14 cellular contexts compared by ENCODE assay signal in the genomic region with DNA sequence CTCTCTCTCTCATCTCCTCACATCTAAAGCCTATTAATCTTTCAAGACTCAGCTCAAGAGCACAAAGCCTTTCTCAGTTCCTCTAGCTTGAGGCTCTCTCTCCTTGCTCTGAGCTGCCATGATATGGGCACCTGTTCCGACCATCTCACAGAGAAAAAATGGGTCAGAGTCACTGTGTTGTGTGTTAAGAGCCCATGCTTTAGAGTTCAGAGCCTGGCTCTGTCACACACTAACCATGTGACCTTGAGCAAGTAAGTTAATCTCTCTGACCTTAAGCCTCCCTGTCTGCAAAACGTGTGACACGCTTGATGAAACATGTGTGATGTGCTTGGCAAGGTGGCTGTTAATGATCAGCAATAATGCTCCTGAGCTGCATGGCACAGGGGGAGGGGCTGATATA.
DNase-seq lines count a peak whose midpoint lies in the region; ATAC-seq and TF ChIP-seq lines count a peak whose summit lies in the region.
"Had no signal": no experiment of that assay in that cellular context is flagged by ENCODE, and none has a peak within 500 bp of the region (broad histone marks: within the 10 kb centered on the region; RNA-seq: fewer than 3 reads in every experiment).

No MANE protein-coding gene starts in this region.

- H3K4me3 ChIP-seq in left ventricle myocardium inferior (no peak overlapping the region), ovary (no peak overlapping the region)
- H3K4me3 ChIP-seq: A549 had no signal

- no peaks in the 10 kb centered on the region for H3K36me3 Mint-ChIP-seq in activated B cell treated with CpG ODN at 0.5 μM for 24 hours (ENCODE audit: low read depth)
- H3K36me3 Mint-ChIP-seq in stimulated activated memory B cell treated with anti-CD40 and anti-IgM and Interleukin-4, amounts not matched to agents 10 μg/mL and 1 μg/mL and 100 μg/mL, for 72 hours: peaks cover 6% of the 10 kb centered on the region
- H3K36me3 Mint-ChIP-seq: activated naive CD8-positive, alpha-beta T cell treated with anti-CD3 and anti-CD28 coated beads, Interleukin-2, amount 10 ng/mL, durations not matched to agents 7 days and 5 days had no signal

- no peaks in the 10 kb centered on the region for H3K27me3 ChIP-seq in left ventricle myocardium inferior (ENCODE audit: low read depth)
- no peaks in the 10 kb centered on the region for H3K27me3 ChIP-seq in ovary

- H3K9me3 Mint-ChIP-seq in activated B cell treated with CpG ODN at 0.5 μM for 24 hours: no peaks in the 10 kb centered on the region
- H3K9me3 Mint-ChIP-seq in stimulated activated memory B cell treated with anti-CD40 and anti-IgM and Interleukin-4, amounts not matched to agents 10 μg/mL and 1 μg/mL and 100 μg/mL, for 72 hours: peaks cover 3% of the 10 kb centered on the region
- H3K9me3 Mint-ChIP-seq: activated naive CD8-positive, alpha-beta T cell treated with anti-CD3 and anti-CD28 coated beads, Interleukin-2, amount 10 ng/mL, durations not matched to agents 7 days and 5 days; dendritic cell treated with granulocyte-macrophage colony-stimulating factor and Interleukin-4, amounts not matched to agents 40 ng/mL and 50 ng/mL, for 4 days had no signal

- POLR2A ChIA-PET in activated B cell treated with CpG ODN at 0.5 μM for 24 hours (lab: Charles Lee): interaction anchor here (0.7 to 4.9 kb wide), 14 partner anchors 11 to 970 kb away, joined by 3 to 56 read pairs (median 6); a partner anchor contains a TSS

- intact Hi-C loops in Right ventricle myocardium superior (cut with DNase I) (no loop called here), left ventricle myocardium inferior (cut with micrococcal nuclease) (no loop called here), activated B cell treated with CpG ODN at 0.5 μM for 24 hours (cut with micrococcal nuclease) (loop anchor here (1.0 to 2.0 kb wide), 2 partner anchors 14 to 37 kb away; no protein-coding TSS in a partner anchor), ovary (cut with DNase I) (no loop called here)

- H3K27me3 Mint-ChIP-seq in activated B cell treated with CpG ODN at 0.5 μM for 24 hours: no peaks in the 10 kb centered on the region
- no peaks in the 10 kb centered on the region for H3K27me3 Mint-ChIP-seq in stimulated activated memory B cell treated with anti-CD40 and anti-IgM and Interleukin-4, amounts not matched to agents 10 μg/mL and 1 μg/mL and 100 μg/mL, for 72 hours
- H3K27me3 Mint-ChIP-seq: T-helper 17 cell had no signal

- H3K27ac ChIP-seq in left ventricle myocardium inferior (replicated peaks) (no peak overlapping the region), ovary (no peak overlapping the region)
- H3K27ac ChIP-seq: A549 had no signal

- no peak for TF ChIP-seq EP300 in ovary (IDR thresholded peaks at IDR 0.05)

- TF ChIP-seq CTCF in left ventricle myocardium inferior (IDR thresholded peaks at IDR 0.05; ENCODE audit: borderline replicate concordance): no peak
- TF ChIP-seq CTCF in activated B cell treated with CpG ODN at 0.5 μM for 24 hours (IDR thresholded peaks at IDR 0.05): no peak
- no peak for TF ChIP-seq CTCF in ovary (IDR thresholded peaks at IDR 0.05)

- no peak for TF ChIP-seq POLR2A in ovary (IDR thresholded peaks at IDR 0.05)

- DNase-seq in Right ventricle myocardium superior: no peak
- no peak for DNase-seq in left ventricle myocardium inferior
- DNase-seq in activated B cell treated with CpG ODN at 0.5 μM for 24 hours: no peak
- no peak for DNase-seq in ovary
- no peak for DNase-seq in SHP77 (lab: John Stamatoyannopoulos, UW)
- DNase-seq: activated naive CD8-positive, alpha-beta T cell treated with anti-CD3 and anti-CD28 coated beads, Interleukin-2, amount 10 ng/mL, durations not matched to agents 7 days and 5 days; kidney; NCI-H187 treated with DMSO at 0.1 percent for 48 hours; T-helper 17 cell had no signal

- H3K4me1 Mint-ChIP-seq in activated B cell treated with CpG ODN at 0.5 μM for 24 hours: peaks cover 69% of the 10 kb centered on the region
- H3K4me1 Mint-ChIP-seq in stimulated activated memory B cell treated with anti-CD40 and anti-IgM and Interleukin-4, amounts not matched to agents 10 μg/mL and 1 μg/mL and 100 μg/mL, for 72 hours: peaks cover 55% of the 10 kb centered on the region

- H3K4me1 ChIP-seq in left ventricle myocardium inferior (peaks cover 66% of the 10 kb centered on the region), ovary (ENCODE audit: insufficient read depth) (no peaks in the 10 kb centered on the region)
- H3K4me1 ChIP-seq: A549 had no signal

- WGBS in ovary, 3 donors: 31 to 52% (median 41%) methylated on average over 3 of the region's 3 CpGs

- CTCF ChIA-PET in activated B cell treated with CpG ODN at 0.5 μM for 24 hours (lab: Charles Lee): interaction anchor here (0.8 to 2.0 kb wide), 5 partner anchors 37 to 313 kb away, joined by 3 to 5 read pairs (median 3); no protein-coding TSS in a partner anchor

- H3K4me3 Mint-ChIP-seq in activated B cell treated with CpG ODN at 0.5 μM for 24 hours: peak overlapping the region; percentile 33
- H3K4me3 Mint-ChIP-seq in stimulated activated memory B cell treated with anti-CD40 and anti-IgM and Interleukin-4, amounts not matched to agents 10 μg/mL and 1 μg/mL and 100 μg/mL, for 72 hours: no peak overlapping the region
- H3K4me3 Mint-ChIP-seq: activated naive CD8-positive, alpha-beta T cell treated with anti-CD3 and anti-CD28 coated beads, Interleukin-2, amount 10 ng/mL, durations not matched to agents 7 days and 5 days; dendritic cell treated with granulocyte-macrophage colony-stimulating factor and Interleukin-4, amounts not matched to agents 40 ng/mL and 50 ng/mL, for 4 days; T-helper 17 cell had no signal

- H3K36me3 ChIP-seq in left ventricle myocardium inferior (no peaks in the 10 kb centered on the region), ovary (no peaks in the 10 kb centered on the region)

- peak; percentile 66 for ATAC-seq in Right ventricle myocardium superior (ENCODE audit: poor library complexity)
- ATAC-seq in HG03139 (IDR thresholded peaks at IDR 0.05; ENCODE audit: unreplicated experiment): peak; percentile 36
- ATAC-seq in activated B cell treated with CpG ODN at 0.5 μM for 24 hours (ENCODE audit: low read depth): peak; percentile 56
- peak; percentile 46 for ATAC-seq in stimulated activated memory B cell treated with anti-CD40 and anti-IgM and Interleukin-4, amounts not matched to agents 10 μg/mL and 1 μg/mL and 100 μg/mL, for 72 hours
- ATAC-seq in HG03342 (IDR thresholded peaks at IDR 0.05; ENCODE audit: unreplicated experiment): no peak
- ATAC-seq: A549, T-helper 17 cell had no signal

- peak overlapping the region; percentile 82 for H3K27ac Mint-ChIP-seq in activated B cell treated with CpG ODN at 0.5 μM for 24 hours
- peak overlapping the region; percentile 70 for H3K27ac Mint-ChIP-seq in stimulated activated memory B cell treated with anti-CD40 and anti-IgM and Interleukin-4, amounts not matched to agents 10 μg/mL and 1 μg/mL and 100 μg/mL, for 72 hours
- H3K27ac Mint-ChIP-seq: activated naive CD8-positive, alpha-beta T cell treated with anti-CD3 and anti-CD28 coated beads, Interleukin-2, amount 10 ng/mL, durations not matched to agents 7 days and 5 days; dendritic cell treated with granulocyte-macrophage colony-stimulating factor and Interleukin-4, amounts not matched to agents 40 ng/mL and 50 ng/mL, for 4 days; T-helper 17 cell had no signal

- no peaks in the 10 kb centered on the region for H3K9me3 ChIP-seq in left ventricle myocardium inferior (replicated peaks)
- H3K9me3 ChIP-seq in ovary: no peaks in the 10 kb centered on the region
- H3K9me3 ChIP-seq: A549 had no signal
